Comparison of ENCODE assay signal across 1 cellular context in the genomic region with DNA sequence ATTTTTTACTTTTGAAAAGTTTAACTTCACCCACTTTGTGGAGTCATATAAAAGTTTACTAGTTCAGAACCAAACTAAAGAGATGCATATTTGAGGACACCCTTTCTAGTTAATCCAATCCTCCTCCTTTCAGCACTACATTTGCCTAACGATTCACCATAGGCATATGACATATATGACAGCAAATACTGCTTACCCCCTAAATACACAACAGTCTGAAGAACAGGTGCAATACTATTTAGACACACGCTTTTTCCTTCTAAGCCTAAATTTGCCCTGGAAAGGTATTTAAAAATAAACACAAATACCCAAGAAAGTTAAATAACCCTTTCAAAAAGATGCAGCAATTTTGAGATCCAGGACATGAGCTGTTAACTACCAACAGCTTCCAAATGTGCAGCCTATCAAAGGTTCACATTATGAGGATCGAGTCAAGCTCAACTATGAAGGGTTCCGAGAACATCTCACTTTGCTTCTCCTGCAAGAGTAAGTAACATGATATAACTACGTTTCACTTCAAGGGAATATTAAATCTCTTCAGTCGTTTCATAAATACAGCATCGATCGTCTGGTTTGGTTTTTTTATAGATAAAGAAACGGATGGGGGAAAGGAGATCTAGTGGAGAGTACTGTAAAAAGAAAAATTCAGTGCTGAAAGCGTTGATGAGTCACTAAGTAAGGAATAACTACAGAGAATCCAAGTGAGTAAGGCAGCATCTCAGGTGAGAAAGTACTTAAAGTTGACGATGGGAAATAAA.
A peak's percentile ranks its signal among the peaks of the same experiment; 100 is the strongest.
TF ChIP-seq lines count a peak whose summit lies in the region.

No MANE protein-coding gene starts in this region.

TF ChIP-seq in HEK293, 187 proteins besides CTCF, POLR2A, EP300 and RAD21 (continued from another document):
- peak; percentile 26; the same call in 1 of the 2 replicates for TF ChIP-seq PRDM6 (tag by site-specific recombination; IDR thresholded peaks at IDR 0.05)
- no peak for TF ChIP-seq ZFP37 (tag by site-specific recombination; IDR thresholded peaks at IDR 0.05)
- no peak for TF ChIP-seq ZNF639 (tag by site-specific recombination; IDR thresholded peaks at IDR 0.05)
- TF ChIP-seq, protein P1, sequence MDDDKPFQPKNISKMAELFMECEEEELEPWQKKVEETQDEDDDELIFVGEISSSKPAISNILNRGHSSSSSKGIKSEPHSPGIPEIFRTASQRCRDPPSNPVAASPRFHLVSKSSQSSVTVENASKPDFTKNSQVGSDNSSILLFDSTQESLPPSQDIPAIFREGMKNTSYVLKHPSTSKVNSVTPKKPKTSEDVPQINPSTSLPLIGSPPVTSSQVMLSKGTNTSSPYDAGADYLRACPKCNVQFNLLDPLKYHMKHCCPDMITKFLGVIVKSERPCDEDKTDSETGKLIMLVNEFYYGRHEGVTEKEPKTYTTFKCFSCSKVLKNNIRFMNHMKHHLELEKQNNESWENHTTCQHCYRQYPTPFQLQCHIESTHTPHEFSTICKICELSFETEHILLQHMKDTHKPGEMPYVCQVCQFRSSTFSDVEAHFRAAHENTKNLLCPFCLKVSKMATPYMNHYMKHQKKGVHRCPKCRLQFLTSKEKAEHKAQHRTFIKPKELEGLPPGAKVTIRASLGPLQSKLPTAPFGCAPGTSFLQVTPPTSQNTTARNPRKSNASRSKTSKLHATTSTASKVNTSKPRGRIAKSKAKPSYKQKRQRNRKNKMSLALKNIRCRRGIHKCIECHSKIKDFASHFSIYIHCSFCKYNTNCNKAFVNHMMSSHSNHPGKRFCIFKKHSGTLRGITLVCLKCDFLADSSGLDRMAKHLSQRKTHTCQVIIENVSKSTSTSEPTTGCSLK (tag by site-specific recombination; IDR thresholded peaks at IDR 0.05) = no peak
- no peak for TF ChIP-seq ZNF529 (tag by site-specific recombination; IDR thresholded peaks at IDR 0.05; ENCODE audit: insufficient replicate concordance)
- no peak for TF ChIP-seq ZBTB7A (tag by site-specific recombination; IDR thresholded peaks at IDR 0.05; ENCODE audit: low read depth)
TF ChIP-seq in HEK293: peak in this region for 3.
